Comparison of ENCODE assay signal across 11 cellular contexts in the genomic region with DNA sequence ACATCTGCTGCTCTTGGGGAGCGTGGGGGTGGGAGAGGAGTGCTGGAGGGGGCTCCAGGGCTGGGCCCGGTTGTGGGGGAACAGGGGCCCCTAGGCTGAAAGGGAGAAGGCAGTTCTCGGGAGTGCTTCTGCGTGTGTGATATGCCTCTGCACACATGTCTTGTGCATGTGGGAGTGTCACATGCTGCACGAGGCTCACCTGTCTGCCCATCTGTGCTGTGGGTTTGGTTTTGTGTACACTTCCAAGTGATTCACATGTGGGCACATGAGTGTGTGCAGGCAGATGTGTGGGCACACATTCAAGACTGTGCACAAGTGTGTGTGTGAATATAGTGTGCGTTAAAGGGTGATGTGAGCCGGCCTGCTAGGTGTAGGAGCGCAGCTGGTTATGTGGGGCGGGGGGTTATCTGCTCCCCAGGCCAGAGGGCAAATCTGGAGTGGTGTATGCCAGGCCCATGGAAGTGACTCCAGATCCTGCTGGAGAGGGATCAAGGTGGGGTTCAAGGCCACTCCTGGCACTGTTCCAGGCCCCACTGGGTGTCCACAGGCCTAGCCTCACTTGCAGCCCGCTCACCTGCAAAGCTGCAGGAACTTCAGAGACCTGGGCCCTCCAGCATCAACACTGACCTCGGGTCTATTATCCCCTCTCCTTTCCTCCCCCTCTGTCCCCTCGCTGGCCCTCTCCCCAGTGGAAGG. TPM values are rescaled to one million over a fixed set of nuclear protein-coding genes. Genes with fewer than 3 reads are reported as not detected.
DNase-seq lines count a peak whose midpoint lies in the region; ATAC-seq and TF ChIP-seq lines count a peak whose summit lies in the region.
"Had no signal": no experiment of that assay in that cellular context is flagged by ENCODE, and none has a peak within 500 bp of the region (broad histone marks: within the 10 kb centered on the region; RNA-seq: fewer than 3 reads in every experiment).

No MANE protein-coding gene starts in this region.

- no peaks in the 10 kb centered on the region for H3K36me3 ChIP-seq in heart left ventricle
- H3K36me3 ChIP-seq in esophagus muscularis mucosa, result no peaks in the 10 kb centered on the region
- peaks cover 4% of the 10 kb centered on the region for H3K36me3 ChIP-seq in neuron (ENCODE audit: insufficient read depth, low read length)
- H3K36me3 ChIP-seq in uterus, result no peaks in the 10 kb centered on the region
- H3K36me3 ChIP-seq: brain microvascular endothelial cell had no signal

- peaks cover 12 to 76% (median 52%) of the 10 kb centered on the region in 12 donors for H3K4me1 ChIP-seq in heart left ventricle
- peaks cover 53 to 74% (median 70%) of the 10 kb centered on the region in 4 donors for H3K4me1 ChIP-seq in esophagus muscularis mucosa
- H3K4me1 ChIP-seq in neuron (ENCODE audit: insufficient read depth, low read length), result peaks cover 66% of the 10 kb centered on the region
- H3K4me1 ChIP-seq in uterus, result peaks cover 0 to 26% of the 10 kb centered on the region in 2 donors

- ATAC-seq in heart left ventricle (no peak), HG03159 (IDR thresholded peaks at IDR 0.05; ENCODE audit: unreplicated experiment) (no peak)

- intact Hi-C loops in heart left ventricle (cut with DNase I), result loop anchor here in 4 of 10 donors (5.0 to 10.0 kb wide), 4 partner anchors 91 to 123 kb away; partner anchors contain the start of genes ACTG1 (in 2 of the 4) and SLC38A10 (in 1 of the 4)
- intact Hi-C loops in cardiac septum (cut with DNase I), result loop anchor here (5.0 kb wide), 1 partner anchor 99 kb away; no protein-coding TSS in a partner anchor
- intact Hi-C loops in esophagus muscularis mucosa (cut with DNase I), result loop anchor here (5.0 kb wide), 1 partner anchor 99 kb away; no protein-coding TSS in a partner anchor
- intact Hi-C loops in uterus (cut with DNase I; ENCODE audit: low total_unique reads), result no loop called here

- no peak for TF ChIP-seq EP300 in esophagus muscularis mucosa (IDR thresholded peaks at IDR 0.05)

- no peak overlapping the region for H2AFZ ChIP-seq in neuron (ENCODE audit: low read depth, low read length)

- H3K27me3 ChIP-seq in heart left ventricle (peaks cover 0 to 7% (median 0%) of the 10 kb centered on the region in 9 donors), esophagus muscularis mucosa (no peaks in the 10 kb centered on the region), neuron (ENCODE audit: insufficient read depth, low read length) (no peaks in the 10 kb centered on the region), uterus (no peaks in the 10 kb centered on the region)
- H3K27me3 ChIP-seq: brain microvascular endothelial cell had no signal

- H3K4me3 ChIP-seq in heart left ventricle, result peak overlapping the region in 9 of 12 donors; percentile 75 to 95 (median 85)
- peak overlapping the region; percentile 79 to 95 (median 90) for H3K4me3 ChIP-seq in esophagus muscularis mucosa
- peak overlapping the region; percentile 69 for H3K4me3 ChIP-seq in neuron (ENCODE audit: low read length)
- peak overlapping the region; percentile 63 to 87 for H3K4me3 ChIP-seq in uterus

- no peak for TF ChIP-seq CTCF in heart left ventricle (IDR thresholded peaks at IDR 0.05)
- no peak for TF ChIP-seq CTCF in esophagus muscularis mucosa (IDR thresholded peaks at IDR 0.05)
- TF ChIP-seq CTCF in uterus (IDR thresholded peaks at IDR 0.05), result no peak

- no peaks in the 10 kb centered on the region for H3K9me3 ChIP-seq in heart left ventricle
- H3K9me3 ChIP-seq in esophagus muscularis mucosa, result no peaks in the 10 kb centered on the region
- H3K9me3 ChIP-seq in neuron (ENCODE audit: low read length), result no peaks in the 10 kb centered on the region
- no peaks in the 10 kb centered on the region for H3K9me3 ChIP-seq in uterus

- 68 to 75% (median 75%) methylated on average over 12 of the region's 12 CpGs for WGBS in heart left ventricle, 4 donors
- 67% methylated on average over 10 of the region's 12 CpGs for WGBS in esophagus muscularis mucosa

- DNase-seq in heart left ventricle (peak in 1 of 5 donors; percentile 45), cardiac septum (ENCODE audit: low spot score) (no peak), esophagus muscularis mucosa (ENCODE audit: extremely low spot score) (no peak), uterus (no peak), middle frontal gyrus (ENCODE audit: extremely low spot score, low spot score) (no peak), HCEC 1CT (no peak)
- DNase-seq: activated CD4-positive, alpha-beta T cell treated with anti-CD3 and anti-CD28 coated beads, Interleukin-2, amount 10 ng/mL, durations not matched to agents 7 days and 5 days; brain microvascular endothelial cell; NK-92 treated with Interleukin-12 subunit alpha and Interleukin-12 subunit beta, amount 100 ng/mL, for 24 hours had no signal

- H3K27ac ChIP-seq in heart left ventricle, result peak overlapping the region; percentile 95 to 100 (median 98)
- H3K27ac ChIP-seq in esophagus muscularis mucosa (replicated peaks in 1 of 4), result peak overlapping the region; percentile 96 to 100 (median 99)
- H3K27ac ChIP-seq in uterus, result peak overlapping the region; percentile 97 to 99
- H3K27ac ChIP-seq: brain microvascular endothelial cell had no signal

- TF ChIP-seq POLR2A in heart left ventricle (IDR thresholded peaks at IDR 0.05) (no peak), esophagus muscularis mucosa (IDR thresholded peaks at IDR 0.05; ENCODE audit: low read depth) (no peak), uterus (IDR thresholded peaks at IDR 0.05) (no peak)

RNA-seq across cellular contexts. Expression of gene BAHCC1, which starts 3.8 kb away (rescaled TPM):
- 10 to 100 TPM in 3 of 9 donors, 1 to 10 TPM in 6; 6.0 to 19.6 (median 9.3) TPM for total RNA-seq in heart left ventricle
- polyA plus RNA-seq in heart left ventricle, result 1 to 10 TPM; 7.6 to 8.5 TPM
- total RNA-seq in cardiac septum, result 13.5 TPM
- 10 to 100 TPM; 15.9 to 38.1 (median 21.1) TPM for total RNA-seq in esophagus muscularis mucosa
- total RNA-seq in uterus, result 10 to 100 TPM in 2 of 4 donors, 1 to 10 TPM in 2; 1.5 to 34.1 (median 8.5) TPM
- total RNA-seq: activated CD4-positive, alpha-beta T cell treated with anti-CD3 and anti-CD28 coated beads, Interleukin-2, amount 10 ng/mL, durations not matched to agents 7 days and 5 days had no signal
